In genomic region chr3:99249627-99250026, GRCh38 we compare ENCODE assay signal across 24 cellular contexts.
DNase-seq lines count a peak whose midpoint lies in the region; ATAC-seq and TF ChIP-seq lines count a peak whose summit lies in the region.
"Had no signal": no experiment of that assay in that cellular context is flagged by ENCODE, and none has a peak within 500 bp of the region (broad histone marks: within the 10 kb centered on the region; RNA-seq: fewer than 3 reads in every experiment).

No MANE protein-coding gene starts in this region.

- H3K4me3 ChIP-seq in ascending aorta (no peak overlapping the region), osteoblast (ENCODE audit: insufficient read depth, low read length) (peak overlapping the region; percentile 9), aorta (ENCODE audit: low read length in 2 of 2) (no peak overlapping the region), tibial nerve (no peak overlapping the region)
- H3K4me3 ChIP-seq: esophagus muscularis mucosa, neural progenitor cell, sigmoid colon, stomach, upper lobe of left lung had no signal

- H3K27me3 ChIP-seq in ascending aorta: no peaks in the 10 kb centered on the region
- H3K27me3 ChIP-seq in osteoblast (ENCODE audit: insufficient read depth, low read length): no peaks in the 10 kb centered on the region
- H3K27me3 ChIP-seq in aorta (ENCODE audit: control insufficient read depth in 1 of 2, insufficient read depth in 2 of 2, low read length in 1 of 2): no peaks in the 10 kb centered on the region
- no peaks in the 10 kb centered on the region for H3K27me3 ChIP-seq in tibial nerve
- H3K27me3 ChIP-seq: esophagus muscularis mucosa, neural progenitor cell, sigmoid colon, stomach, upper lobe of left lung had no signal

- H3K9me3 ChIP-seq in ascending aorta (no peaks in the 10 kb centered on the region), osteoblast (ENCODE audit: low read depth, low read length) (no peaks in the 10 kb centered on the region), aorta (ENCODE audit: control insufficient read depth, low read length) (no peaks in the 10 kb centered on the region), tibial nerve (no peaks in the 10 kb centered on the region)
- H3K9me3 ChIP-seq: esophagus muscularis mucosa, sigmoid colon, stomach, upper lobe of left lung had no signal

- DNase-seq in M059J (ENCODE audit: low read depth) (peak; percentile 96), ascending aorta (ENCODE audit: low spot score in 2 of 2) (no peak), osteoblast (ENCODE audit: insufficient read length, low spot score, missing footprints) (no peak), aorta (no peak), T1000 (lab: John Stamatoyannopoulos, UW) (no peak), tibial nerve (ENCODE audit: low spot score in 2 of 2) (no peak)
- DNase-seq: activated CD4-positive, alpha-beta T cell treated with anti-CD3 and anti-CD28 coated beads for 1 hour; activated CD8-positive, alpha-beta T cell treated with anti-CD3 and anti-CD28 coated beads for 36 hours; activated naive CD4-positive, alpha-beta T cell treated with anti-CD3 and anti-CD28 coated beads, Interleukin-2, amount 50 U/mL, for 16 hours; amygdala; caudate nucleus; CD4-positive, CD25-positive, alpha-beta regulatory T cell; endodermal cell; foreskin melanocyte; NCI-H1092 treated with DMSO at 0.1 percent for 48 hours; NCI-H524 treated with DMSO at 0.1 percent for 48 hours; sigmoid colon; stomach; T-helper 17 cell; upper lobe of left lung had no signal

- TF ChIP-seq POLR2A in tibial nerve (IDR thresholded peaks at IDR 0.05): no peak

- TF ChIP-seq CTCF in ascending aorta (IDR thresholded peaks at IDR 0.05): no peak
- TF ChIP-seq CTCF in osteoblast (IDR thresholded peaks at IDR 0.05; ENCODE audit: extremely low read depth, low read depth, low read length): no peak
- TF ChIP-seq CTCF in tibial nerve (IDR thresholded peaks at IDR 0.05): no peak

- H4K20me1 ChIP-seq in osteoblast (ENCODE audit: insufficient read depth, low read length): no peaks in the 10 kb centered on the region

- ATAC-seq in aorta (ENCODE audit: low FRiP score) (no peak), HG02885 (IDR thresholded peaks at IDR 0.05; ENCODE audit: poor library complexity, unreplicated experiment) (no peak)
- ATAC-seq: activated CD8-positive, alpha-beta T cell treated with anti-CD3 and anti-CD28 coated beads for 36 hours; activated T-helper 17 cell treated with anti-CD3 and anti-CD28 coated beads, Interleukin-2, amount 50 U/mL, for 72 hours; T-helper 17 cell had no signal

- H3K79me2 ChIP-seq in osteoblast (ENCODE audit: insufficient read depth, low read length): no peaks in the 10 kb centered on the region

- intact Hi-C loops in ascending aorta (cut with DNase I) (loop anchor here (5.0 to 10.0 kb wide), 3 partner anchors 168 to 508 kb away; no protein-coding TSS in a partner anchor), aorta (cut with DNase I) (loop anchor here (5.0 to 10.0 kb wide), 3 partner anchors 73 to 385 kb away; partner anchors contain the start of gene COL8A1 (in 1 of the 2))

- peak overlapping the region; percentile 74 to 77 for H3K27ac ChIP-seq in ascending aorta
- peak overlapping the region; percentile 86 for H3K27ac ChIP-seq in osteoblast (ENCODE audit: low read depth, low read length)
- peak overlapping the region; percentile 91 for H3K27ac ChIP-seq in aorta (ENCODE audit: low read depth in 1 of 2, low read length in 2 of 2)
- peak overlapping the region in 1 of 4 donors; percentile 74 for H3K27ac ChIP-seq in tibial nerve
- H3K27ac ChIP-seq: esophagus muscularis mucosa, neural progenitor cell, sigmoid colon, stomach, upper lobe of left lung had no signal

- 72 to 74% methylated on average over 6 of the region's 6 CpGs for WGBS in aorta, 2 donors
- 90 to 93% methylated on average over 6 of the region's 6 CpGs for WGBS in tibial nerve, 2 donors

- H2AFZ ChIP-seq in osteoblast (ENCODE audit: low read length): no peak overlapping the region
- H2AFZ ChIP-seq: neural progenitor cell had no signal

- TF ChIP-seq EP300 in tibial nerve (IDR thresholded peaks at IDR 0.05): no peak

- peaks cover 2 to 54% of the 10 kb centered on the region in 2 donors for H3K4me1 ChIP-seq in ascending aorta
- peaks cover 53% of the 10 kb centered on the region for H3K4me1 ChIP-seq in osteoblast (ENCODE audit: insufficient read depth, low read length)
- peaks cover 5 to 21% of the 10 kb centered on the region in 2 donors for H3K4me1 ChIP-seq in aorta (ENCODE audit: control insufficient read depth in 1 of 2, insufficient read depth in 2 of 2, low read length in 2 of 2)
- peaks cover 0 to 34% (median 0%) of the 10 kb centered on the region in 4 donors for H3K4me1 ChIP-seq in tibial nerve
- H3K4me1 ChIP-seq: neural progenitor cell, stomach had no signal

- H3K36me3 ChIP-seq in ascending aorta (no peaks in the 10 kb centered on the region), osteoblast (ENCODE audit: insufficient read depth, low read length) (no peaks in the 10 kb centered on the region), aorta (ENCODE audit: control insufficient read depth in 1 of 2, insufficient read depth in 2 of 2, low read length in 1 of 2) (no peaks in the 10 kb centered on the region), tibial nerve (no peaks in the 10 kb centered on the region)
- H3K36me3 ChIP-seq: esophagus muscularis mucosa, neural progenitor cell, sigmoid colon, stomach, upper lobe of left lung had no signal

- peak overlapping the region; percentile 22 for H3K4me2 ChIP-seq in osteoblast (ENCODE audit: insufficient read depth, low read length)
- H3K4me2 ChIP-seq: neural progenitor cell had no signal
